Comparison of ENCODE assay signal across 8 cellular contexts in the genomic region with DNA sequence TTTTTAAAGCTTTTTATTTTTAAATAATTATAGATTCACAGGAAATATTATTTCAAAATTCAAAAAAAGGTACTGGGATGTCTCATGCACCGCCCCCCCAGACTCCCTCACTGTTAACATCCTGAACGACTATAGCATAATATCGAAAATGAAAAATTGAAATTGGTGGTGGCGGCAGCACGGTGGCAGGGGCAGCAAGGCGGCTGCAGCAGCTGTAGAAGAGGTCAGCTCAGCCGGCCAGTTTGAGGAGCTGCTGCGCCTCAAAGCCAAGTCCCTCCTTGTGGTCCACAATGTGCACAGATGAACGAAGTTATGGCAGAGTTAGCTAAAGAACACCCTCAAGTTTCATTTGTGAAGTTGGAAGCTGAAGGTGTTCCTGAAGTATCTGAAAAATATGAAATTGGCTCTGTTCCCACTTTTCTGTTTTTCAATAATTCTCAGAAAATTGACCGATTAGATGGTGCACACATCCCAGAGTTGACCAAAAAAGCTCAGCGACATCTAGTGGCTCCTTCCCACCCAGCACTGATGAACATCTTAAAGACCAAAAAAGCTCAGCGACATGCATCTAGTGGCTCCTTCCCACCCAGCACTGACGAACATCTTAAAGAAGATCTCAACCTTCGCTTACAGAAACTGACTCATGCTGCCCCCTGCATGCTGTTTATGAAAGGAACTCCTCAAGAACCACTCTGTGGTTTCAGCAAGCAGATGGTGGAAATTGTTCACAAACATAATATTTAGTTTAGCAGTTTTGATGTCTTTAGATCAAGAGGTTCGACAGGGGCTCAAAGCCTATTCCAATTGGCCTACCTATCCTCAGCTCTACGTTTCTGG.
DNase-seq lines count a peak whose midpoint lies in the region; ATAC-seq and TF ChIP-seq lines count a peak whose summit lies in the region.

No MANE protein-coding gene starts in this region.

- DNase-seq in CD4-positive, alpha-beta memory T cell, result peak; percentile 50 to 66 (median 56)
- peak; percentile 17 for DNase-seq in GM19240 (ENCODE audit: insufficient read length, low spot score)
- peak; percentile 86 for DNase-seq in RPMI7951 (ENCODE audit: low read depth)
- DNase-seq in activated naive CD4-positive, alpha-beta T cell (lab: John Stamatoyannopoulos, UW), result peak in 3 of 4 experiments; percentile 3 to 20 (median 6)
- DNase-seq in glutamatergic neuron, result no peak
- DNase-seq in putamen (ENCODE audit: low spot score), result peak; percentile 47
- DNase-seq in NCI-H146 (lab: John Stamatoyannopoulos, UW), result no peak

- no peak overlapping the region for H3K4me3 ChIP-seq in CD4-positive, alpha-beta memory T cell (ENCODE audit: low read length in 2 of 2)

- H3K4me1 Mint-ChIP-seq in CD4-positive, alpha-beta memory T cell, result peaks cover 7 to 12% (median 8%) of the 10 kb centered on the region in 4 donors
- H3K4me1 Mint-ChIP-seq in glutamatergic neuron (ENCODE audit: low read depth, unreplicated experiment), result no peaks in the 10 kb centered on the region

- CTCF ChIA-PET in CD4-positive, alpha-beta memory T cell (lab: Charles Lee; ENCODE audit: partially characterized antibody), result interaction anchor here (0.7 to 5.2 kb wide), 53 partner anchors 8 to 854 kb away, joined by 3 to 111 read pairs (median 5); a partner anchor contains a TSS

- H3K4me3 Mint-ChIP-seq in CD4-positive, alpha-beta memory T cell, result peak overlapping the region in 6 of 8 donors; percentile 49 to 76 (median 63)
- no peak overlapping the region for H3K4me3 Mint-ChIP-seq in glutamatergic neuron (ENCODE audit: unreplicated experiment)

- peaks cover 0 to 3% (median 0%) of the 10 kb centered on the region in 8 donors for H3K9me3 Mint-ChIP-seq in CD4-positive, alpha-beta memory T cell
- H3K9me3 Mint-ChIP-seq in glutamatergic neuron (ENCODE audit: unreplicated experiment), result no peaks in the 10 kb centered on the region

- H3K36me3 ChIP-seq in CD4-positive, alpha-beta memory T cell (ENCODE audit: insufficient read depth, low read length), result no peaks in the 10 kb centered on the region

- intact Hi-C loops in CD4-positive, alpha-beta memory T cell (cut with micrococcal nuclease), result loop anchor here (1.0 kb wide), 3 partner anchors 30 to 236 kb away; a partner anchor contains a TSS

- ATAC-seq in HG03354 (IDR thresholded peaks at IDR 0.05; ENCODE audit: poor library complexity, severe bottlenecking, unreplicated experiment), result peak; percentile 91

- POLR2A ChIA-PET in CD4-positive, alpha-beta memory T cell (lab: Charles Lee; ENCODE audit: partially characterized antibody), result interaction anchor here (0.9 to 2.4 kb wide), 5 partner anchors 13 to 235 kb away, joined by 3 to 11 read pairs (median 4); a partner anchor contains a TSS

- H3K9me3 ChIP-seq in CD4-positive, alpha-beta memory T cell (ENCODE audit: control insufficient read depth in 1 of 2, low read length in 2 of 2), result no peaks in the 10 kb centered on the region

- TF ChIP-seq CTCF in glutamatergic neuron (IDR thresholded peaks at IDR 0.05; ENCODE audit: partially characterized antibody, unreplicated experiment), result peak; percentile 53

- H3K4me1 ChIP-seq in CD4-positive, alpha-beta memory T cell (ENCODE audit: insufficient read depth, low read length), result peaks cover 4% of the 10 kb centered on the region

- no peak overlapping the region for H3K27ac ChIP-seq in CD4-positive, alpha-beta memory T cell (ENCODE audit: low read depth, low read length)

- peaks cover 2 to 12% of the 10 kb centered on the region in 2 donors for H3K36me3 Mint-ChIP-seq in CD4-positive, alpha-beta memory T cell
- H3K36me3 Mint-ChIP-seq in glutamatergic neuron (ENCODE audit: unreplicated experiment), result no peaks in the 10 kb centered on the region

- peak overlapping the region in 2 of 7 donors; percentile 52 to 73 for H3K27ac Mint-ChIP-seq in CD4-positive, alpha-beta memory T cell
- no peak overlapping the region for H3K27ac Mint-ChIP-seq in glutamatergic neuron (ENCODE audit: unreplicated experiment)

- H3K27me3 ChIP-seq in CD4-positive, alpha-beta memory T cell (ENCODE audit: insufficient read depth, low read length), result no peaks in the 10 kb centered on the region

- H3K27me3 Mint-ChIP-seq in CD4-positive, alpha-beta memory T cell, result peaks cover 0 to 3% of the 10 kb centered on the region in 2 donors
- no peaks in the 10 kb centered on the region for H3K27me3 Mint-ChIP-seq in glutamatergic neuron (ENCODE audit: unreplicated experiment)

Comparison
In these comparisons a context has a peak if more than half of its experiments do, and no peak if none do; other contexts are left out.
1. DNase-seq: peak in CD4-positive, alpha-beta memory T cell (5 of 5), GM19240 (single experiment), RPMI7951 (single experiment), activated naive CD4-positive, alpha-beta T cell (3 of 4) and putamen (single experiment); none in glutamatergic neuron (single experiment) and NCI-H146 (single experiment).